14 cellular contexts compared by ENCODE assay signal in genomic region chr3:72099331-72100061, GRCh38.
DNase-seq lines count a peak whose midpoint lies in the region; ATAC-seq, FAIRE-seq and TF ChIP-seq lines count a peak whose summit lies in the region.
"Had no signal": no experiment of that assay in that cellular context is flagged by ENCODE, and none has a peak within 500 bp of the region (broad histone marks: within the 10 kb centered on the region; RNA-seq: fewer than 3 reads in every experiment).

No MANE protein-coding gene starts in this region.

- intact Hi-C loops in Calu3 (cut with micrococcal nuclease; ENCODE audit: unreplicated experiment), result no loop called here

- H3K27me3 Mint-ChIP-seq in WTC11 (ENCODE audit: low read depth) (peaks cover 32% of the 10 kb centered on the region), mesothelial cell of epicardium (ENCODE audit: low read depth) (peaks cover 72% of the 10 kb centered on the region), Calu3 (ENCODE audit: unreplicated experiment) (peaks cover 86% of the 10 kb centered on the region)

- no peaks in the 10 kb centered on the region; the same call in 1 of the 2 replicates for H3K36me3 Mint-ChIP-seq in WTC11
- no peaks in the 10 kb centered on the region for H3K36me3 Mint-ChIP-seq in mesothelial cell of epicardium
- no peaks in the 10 kb centered on the region for H3K36me3 Mint-ChIP-seq in Calu3 (ENCODE audit: insufficient read depth, unreplicated experiment)

- DNase-seq in CD1c-positive myeloid dendritic cell (ENCODE audit: extremely low spot score), result peak; percentile 46
- DNase-seq in GM12891 (ENCODE audit: insufficient read length, low spot score), result no peak
- no peak for DNase-seq in WTC11 (ENCODE audit: low spot score)
- DNase-seq in mesothelial cell of epicardium (ENCODE audit: low spot score in 2 of 2, unreplicated experiment in 2 of 2), result no peak
- no peak for DNase-seq in Calu3
- DNase-seq in NCI-H2081 (lab: John Stamatoyannopoulos, UW), result no peak
- no peak for DNase-seq in amygdala (lab: John Stamatoyannopoulos, UW)
- DNase-seq: activated CD4-positive, CD25-positive, alpha-beta regulatory T cell treated with anti-CD3 and anti-CD28 coated beads, Interleukin-2, amount 50 U/mL, for 72 hours; activated effector memory CD4-positive, alpha-beta T cell treated with anti-CD3 and anti-CD28 coated beads, Interleukin-2, amount 50 U/mL, for 16 hours; COR-L47; esophagus squamous epithelium; NCI-H187; NCI-H774 had no signal

- TF ChIP-seq CTCF in WTC11 (IDR thresholded peaks at IDR 0.05) (no peak), mesothelial cell of epicardium (IDR thresholded peaks at IDR 0.05; ENCODE audit: unreplicated experiment) (no peak), Calu3 (IDR thresholded peaks at IDR 0.05; ENCODE audit: unreplicated experiment) (no peak)

- H3K4me1 Mint-ChIP-seq in WTC11 (peaks cover 24% of the 10 kb centered on the region), mesothelial cell of epicardium (peaks cover 19% of the 10 kb centered on the region), Calu3 (ENCODE audit: low read depth, unreplicated experiment) (peaks cover 19% of the 10 kb centered on the region)

- H3K4me3 Mint-ChIP-seq in WTC11, result peak overlapping the region; percentile 80
- H3K4me3 Mint-ChIP-seq in mesothelial cell of epicardium, result peak overlapping the region; percentile 75
- no peak overlapping the region for H3K4me3 Mint-ChIP-seq in Calu3 (ENCODE audit: low read depth, unreplicated experiment)

- TF ChIP-seq POLR2A in GM12891 (IDR thresholded peaks at IDR 0.05; ENCODE audit: low read depth, low read length), result no peak

- H3K9me3 Mint-ChIP-seq in WTC11 (no peaks in the 10 kb centered on the region), mesothelial cell of epicardium (no peaks in the 10 kb centered on the region), Calu3 (ENCODE audit: low read depth, unreplicated experiment) (no peaks in the 10 kb centered on the region)

- H3K27ac Mint-ChIP-seq in WTC11 (no peak overlapping the region), mesothelial cell of epicardium (no peak overlapping the region), Calu3 (ENCODE audit: unreplicated experiment) (no peak overlapping the region)

- CTCF ChIA-PET in WTC11 (lab: Charles Lee), result interaction anchor here (1.7 kb wide), 1 partner anchor 144 kb away, joined by 7 read pairs; no protein-coding TSS in a partner anchor
- CTCF ChIA-PET in Calu3 (lab: Charles Lee), result no interaction called here

- BruUV-seq in Calu3 (replicated peaks; lab: Mats Ljungman, UMichigan), result no TSS peak

- ATAC-seq in WTC11 (peak; percentile 13), GM21515 (IDR thresholded peaks at IDR 0.05; ENCODE audit: unreplicated experiment) (no peak)

- POLR2A ChIA-PET in WTC11 (lab: Charles Lee), result no interaction called here

- FAIRE-seq in GM12891 (lab: Jason Lieb, UNC), result peak; percentile 92

TF ChIP-seq in GM12891, 5 proteins besides CTCF, POLR2A, EP300 and RAD21:
- TF ChIP-seq POLR2AphosphoS5 (IDR thresholded peaks at IDR 0.05; ENCODE audit: low read depth, low read length) (no peak), SPI1 (IDR thresholded peaks at IDR 0.05; ENCODE audit: low read depth, low read length) (peak; percentile 77), PAX5 (IDR thresholded peaks at IDR 0.05; ENCODE audit: insufficient read depth, low read length, severe bottlenecking) (no peak), POU2F2 (IDR thresholded peaks at IDR 0.05; ENCODE audit: low read depth, low read length) (no peak), TAF1 (IDR thresholded peaks at IDR 0.05; ENCODE audit: low read depth, low read length) (no peak)
TF ChIP-seq in GM12891: peak in this region for 1.

TF ChIP-seq in WTC11, 78 proteins besides CTCF, POLR2A, EP300 and RAD21:
- TF ChIP-seq GTF2I (CRISPR knock-in tag; conservative IDR thresholded peaks at IDR 0.05), result peak; percentile 69; the same call in 1 of the 2 replicates
- TF ChIP-seq FOXK1 (CRISPR knock-in tag; IDR thresholded peaks at IDR 0.05), result no peak
